In genomic region chr13:38180100-38180499, GRCh38 we compare ENCODE assay signal across 14 cellular contexts.
A peak's percentile ranks its signal among the peaks of the same experiment; 100 is the strongest.
DNase-seq lines count a peak whose midpoint lies in the region; ATAC-seq and TF ChIP-seq lines count a peak whose summit lies in the region.
"Had no signal": no experiment of that assay in that cellular context is flagged by ENCODE, and none has a peak within 500 bp of the region (broad histone marks: within the 10 kb centered on the region; RNA-seq: fewer than 3 reads in every experiment).

No MANE protein-coding gene starts in this region.

- ATAC-seq in activated B cell treated with CpG ODN at 0.5 μM for 24 hours (ENCODE audit: low read depth) (no peak), GM19463 (IDR thresholded peaks at IDR 0.05; ENCODE audit: unreplicated experiment) (no peak)
- ATAC-seq: K562 had no signal

- POLR2A ChIA-PET in activated B cell treated with CpG ODN at 0.5 μM for 24 hours (lab: Charles Lee): no interaction called here

- peak overlapping the region; percentile 39 for H3K4me3 Mint-ChIP-seq in activated B cell treated with CpG ODN at 0.5 μM for 24 hours
- H3K4me3 Mint-ChIP-seq: neural progenitor cell had no signal

- no peak overlapping the region for H3K27ac Mint-ChIP-seq in activated B cell treated with CpG ODN at 0.5 μM for 24 hours
- H3K27ac Mint-ChIP-seq: neural progenitor cell had no signal

- no peak overlapping the region for H3K27ac ChIP-seq in coronary artery
- H3K27ac ChIP-seq: neural progenitor cell had no signal

- DNase-seq in AG20443 (ENCODE audit: low spot score): peak; percentile 16
- DNase-seq in GM04504 (ENCODE audit: low read depth): peak; percentile 18
- no peak for DNase-seq in activated B cell treated with CpG ODN at 0.5 μM for 24 hours
- peak; percentile 57 for DNase-seq in fibroblast of peridontal ligament (ENCODE audit: extremely low read depth)
- no peak for DNase-seq in coronary artery (ENCODE audit: low spot score)
- DNase-seq in NOMO-1 treated with dmso at 0.1 percent for 144 hours (lab: John Stamatoyannopoulos, UW; ENCODE audit: unreplicated experiment): no peak
- no peak for DNase-seq in posterior vena cava (ENCODE audit: low spot score)
- DNase-seq: activated CD8-positive, alpha-beta memory T cell treated with anti-CD3 and anti-CD28 coated beads, Interleukin-2, amount 50 U/mL, for 48 hours; Caco-2; cerebellar nuclear complex; stimulated activated CD8-positive, alpha-beta memory T cell treated with anti-CD3 and anti-CD28 coated beads, Interleukin-4, amount 100 ng/mL, for 48 hours had no signal

- H3K27me3 Mint-ChIP-seq in activated B cell treated with CpG ODN at 0.5 μM for 24 hours: no peaks in the 10 kb centered on the region

- no peaks in the 10 kb centered on the region for H3K9me3 Mint-ChIP-seq in activated B cell treated with CpG ODN at 0.5 μM for 24 hours
- H3K9me3 Mint-ChIP-seq: neural progenitor cell had no signal

- CTCF ChIA-PET in activated B cell treated with CpG ODN at 0.5 μM for 24 hours (lab: Charles Lee): no interaction called here

- peaks cover 12% of the 10 kb centered on the region for H3K4me1 Mint-ChIP-seq in activated B cell treated with CpG ODN at 0.5 μM for 24 hours

- H3K36me3 Mint-ChIP-seq in activated B cell treated with CpG ODN at 0.5 μM for 24 hours (ENCODE audit: low read depth): no peaks in the 10 kb centered on the region
- H3K36me3 Mint-ChIP-seq: neural progenitor cell had no signal

- TF ChIP-seq CTCF in activated B cell treated with CpG ODN at 0.5 μM for 24 hours (IDR thresholded peaks at IDR 0.05) (no peak), coronary artery (IDR thresholded peaks at IDR 0.05) (no peak)

- no peak overlapping the region for H3K4me3 ChIP-seq in coronary artery
- H3K4me3 ChIP-seq: K562, neural progenitor cell had no signal

- intact Hi-C loops in activated B cell treated with CpG ODN at 0.5 μM for 24 hours (cut with micrococcal nuclease) (no loop called here), posterior vena cava (cut with DNase I) (no loop called here)

Comparison
In these comparisons a context has a peak if more than half of its experiments do, and no peak if none do; other contexts are left out.
1. DNase-seq: peak in AG20443 (single experiment), GM04504 (single experiment) and fibroblast of peridontal ligament (single experiment); none in activated B cell treated with CpG ODN at 0.5 μM for 24 hours (single experiment), coronary artery (single experiment), NOMO-1 treated with dmso at 0.1 percent for 144 hours (single experiment) and posterior vena cava (single experiment).